22 cellular contexts compared by ENCODE assay signal in genomic region chr13:100433475-100433874, GRCh38.
DNase-seq lines count a peak whose midpoint lies in the region; ATAC-seq, FAIRE-seq and TF ChIP-seq lines count a peak whose summit lies in the region.
"Had no signal": no experiment of that assay in that cellular context is flagged by ENCODE, and none has a peak within 500 bp of the region (broad histone marks: within the 10 kb centered on the region; RNA-seq: fewer than 3 reads in every experiment).

No MANE protein-coding gene starts in this region.

- peak overlapping the region; percentile 51 for H3K4me3 Mint-ChIP-seq in T-helper 1 cell treated with Interleukin-12 subunit alpha and Interleukin-12 subunit beta and Interleukin-4 antibody, amounts not matched to agents 30 μg/mL and 1 μg/mL, for 36 hours
- peak overlapping the region; percentile 1 for H3K4me3 Mint-ChIP-seq in activated T-helper 1 cell treated with anti-CD3 and anti-CD28 coated beads, Interleukin-12 subunit alpha, Interleukin-12 subunit beta, Interleukin-2, Interleukin-4 antibody, amounts not matched to agents 30 ng/mL and 10 ng/mL and 1 ng/mL, durations not matched to agents 14 hours and 24 hours and 36 hours
- H3K4me3 Mint-ChIP-seq: B cell; memory B cell; nephron; stimulated activated naive CD8-positive, alpha-beta T cell treated with anti-CD3 and anti-CD28 coated beads, Interleukin-15, Interleukin-2, amounts not matched to agents 100 ng/mL and 50 ng/mL, for 24 hours; WTC11 had no signal

- H3K9me3 Mint-ChIP-seq in T-helper 1 cell treated with Interleukin-12 subunit alpha and Interleukin-12 subunit beta and Interleukin-4 antibody, amounts not matched to agents 30 μg/mL and 1 μg/mL, for 36 hours: peaks cover 18% of the 10 kb centered on the region
- H3K9me3 Mint-ChIP-seq in activated T-helper 1 cell treated with anti-CD3 and anti-CD28 coated beads, Interleukin-12 subunit alpha, Interleukin-12 subunit beta, Interleukin-2, Interleukin-4 antibody, amounts not matched to agents 30 ng/mL and 10 ng/mL and 1 ng/mL, durations not matched to agents 14 hours and 24 hours and 36 hours: peaks cover 25% of the 10 kb centered on the region
- H3K9me3 Mint-ChIP-seq: nephron had no signal

- H3K27ac ChIP-seq in vagina: no peak overlapping the region
- H3K27ac ChIP-seq in kidney (ENCODE audit: low read depth in 2 of 2, low read length in 2 of 2): no peak overlapping the region
- H3K27ac ChIP-seq: 22Rv1, upper lobe of left lung had no signal

- TF ChIP-seq POLR2A in vagina (IDR thresholded peaks at IDR 0.05): no peak
- TF ChIP-seq POLR2A in erythroblast (IDR thresholded peaks at IDR 0.05; ENCODE audit: low read length): no peak

- no peaks in the 10 kb centered on the region for H3K27me3 Mint-ChIP-seq in T-helper 1 cell treated with Interleukin-12 subunit alpha and Interleukin-12 subunit beta and Interleukin-4 antibody, amounts not matched to agents 30 μg/mL and 1 μg/mL, for 36 hours (ENCODE audit: low read depth)
- no peaks in the 10 kb centered on the region for H3K27me3 Mint-ChIP-seq in activated T-helper 1 cell treated with anti-CD3 and anti-CD28 coated beads, Interleukin-12 subunit alpha, Interleukin-12 subunit beta, Interleukin-2, Interleukin-4 antibody, amounts not matched to agents 30 ng/mL and 10 ng/mL and 1 ng/mL, durations not matched to agents 14 hours and 24 hours and 36 hours (ENCODE audit: insufficient read depth)
- H3K27me3 Mint-ChIP-seq: B cell; memory B cell; stimulated activated naive CD8-positive, alpha-beta T cell treated with anti-CD3 and anti-CD28 coated beads, Interleukin-15, Interleukin-2, amounts not matched to agents 100 ng/mL and 50 ng/mL, for 24 hours had no signal

- H3K9me3 ChIP-seq in mucosa of descending colon (no peaks in the 10 kb centered on the region), vagina (no peaks in the 10 kb centered on the region), kidney (ENCODE audit: control insufficient read depth in 1 of 2, low read length in 2 of 2) (no peaks in the 10 kb centered on the region)
- H3K9me3 ChIP-seq: upper lobe of left lung had no signal

- H3K36me3 ChIP-seq in mucosa of descending colon (ENCODE audit: low read depth) (no peaks in the 10 kb centered on the region), vagina (no peaks in the 10 kb centered on the region), kidney (ENCODE audit: control insufficient read depth in 1 of 2, insufficient read depth in 2 of 2, low read length in 2 of 2) (no peaks in the 10 kb centered on the region)

- intact Hi-C loops in activated T-helper 1 cell treated with anti-CD3 and anti-CD28 coated beads, Interleukin-12 subunit alpha, Interleukin-12 subunit beta, Interleukin-2, Interleukin-4 antibody, amounts not matched to agents 30 ng/mL and 10 ng/mL and 1 ng/mL, durations not matched to agents 14 hours and 24 hours and 36 hours (cut with micrococcal nuclease): loop anchor here (2.0 to 5.0 kb wide), 3 partner anchors 66 to 91 kb away; no protein-coding TSS in a partner anchor
- intact Hi-C loops in mucosa of descending colon (cut with DNase I, micrococcal nuclease) (no loop called here), vagina (cut with DNase I) (no loop called here), kidney (cut with DNase I) (no loop called here)

- ATAC-seq in HG02884 (IDR thresholded peaks at IDR 0.05; ENCODE audit: unreplicated experiment) (peak; percentile 34), mucosa of descending colon (peak; percentile 39)
- ATAC-seq: WTC11 had no signal

- H3K27me3 ChIP-seq in vagina: no peaks in the 10 kb centered on the region
- H3K27me3 ChIP-seq: upper lobe of left lung had no signal

- TF ChIP-seq CTCF in mucosa of descending colon (IDR thresholded peaks at IDR 0.05): no peak
- no peak for TF ChIP-seq CTCF in vagina (IDR thresholded peaks at IDR 0.05)
- no peak for TF ChIP-seq CTCF in kidney (IDR thresholded peaks at IDR 0.05; ENCODE audit: borderline replicate concordance, extremely low read depth, insufficient read depth)

- peaks cover 35% of the 10 kb centered on the region for H3K36me3 Mint-ChIP-seq in T-helper 1 cell treated with Interleukin-12 subunit alpha and Interleukin-12 subunit beta and Interleukin-4 antibody, amounts not matched to agents 30 μg/mL and 1 μg/mL, for 36 hours (ENCODE audit: low read depth)
- H3K36me3 Mint-ChIP-seq in activated T-helper 1 cell treated with anti-CD3 and anti-CD28 coated beads, Interleukin-12 subunit alpha, Interleukin-12 subunit beta, Interleukin-2, Interleukin-4 antibody, amounts not matched to agents 30 ng/mL and 10 ng/mL and 1 ng/mL, durations not matched to agents 14 hours and 24 hours and 36 hours (ENCODE audit: low read depth): peaks cover 28% of the 10 kb centered on the region

- H3K4me1 ChIP-seq in mucosa of descending colon (ENCODE audit: low read depth) (no peaks in the 10 kb centered on the region), vagina (no peaks in the 10 kb centered on the region), kidney (ENCODE audit: control insufficient read depth in 1 of 2, insufficient read depth in 1 of 2, low read depth in 1 of 2, low read length in 2 of 2) (no peaks in the 10 kb centered on the region)
- H3K4me1 ChIP-seq: upper lobe of left lung had no signal

- H3K4me3 ChIP-seq in mucosa of descending colon (no peak overlapping the region), vagina (no peak overlapping the region), kidney (ENCODE audit: low read length in 2 of 2) (no peak overlapping the region)
- H3K4me3 ChIP-seq: upper lobe of left lung had no signal

- FAIRE-seq in kidney (lab: Jason Lieb, UNC): no peak

- H3K27ac Mint-ChIP-seq in T-helper 1 cell treated with Interleukin-12 subunit alpha and Interleukin-12 subunit beta and Interleukin-4 antibody, amounts not matched to agents 30 μg/mL and 1 μg/mL, for 36 hours: peak overlapping the region; percentile 74
- peak overlapping the region; percentile 56 for H3K27ac Mint-ChIP-seq in activated T-helper 1 cell treated with anti-CD3 and anti-CD28 coated beads, Interleukin-12 subunit alpha, Interleukin-12 subunit beta, Interleukin-2, Interleukin-4 antibody, amounts not matched to agents 30 ng/mL and 10 ng/mL and 1 ng/mL, durations not matched to agents 14 hours and 24 hours and 36 hours
- H3K27ac Mint-ChIP-seq: B cell, memory B cell, nephron, WTC11 had no signal

- no peak for DNase-seq in T-helper 1 cell
- no peak for DNase-seq in activated T-helper 1 cell treated with anti-CD3 and anti-CD28 coated beads, Interleukin-12 subunit alpha, Interleukin-12 subunit beta, Interleukin-2, Interleukin-4 antibody, amounts not matched to agents 30 ng/mL and 10 ng/mL and 1 ng/mL, durations not matched to agents 14 hours and 24 hours and 36 hours (ENCODE audit: low spot score)
- DNase-seq in mucosa of descending colon: no peak
- DNase-seq in vagina (ENCODE audit: extremely low spot score in 2 of 2): no peak
- no peak for DNase-seq in kidney
- DNase-seq in erythroblast (lab: John Stamatoyannopoulos, UW): no peak
- DNase-seq: activated CD8-positive, alpha-beta memory T cell treated with anti-CD3 and anti-CD28 coated beads for 24 hours; cortex of kidney; foreskin melanocyte; hypothalamus; NCI-H1436; NCI-H526; SHP77 treated with DMSO at 0.1 percent for 48 hours; upper lobe of left lung had no signal

- H3K9ac ChIP-seq in kidney (ENCODE audit: low read length in 2 of 2): no peak overlapping the region

- peaks cover 44% of the 10 kb centered on the region for H3K4me1 Mint-ChIP-seq in T-helper 1 cell treated with Interleukin-12 subunit alpha and Interleukin-12 subunit beta and Interleukin-4 antibody, amounts not matched to agents 30 μg/mL and 1 μg/mL, for 36 hours (ENCODE audit: low read depth)
- peaks cover 55% of the 10 kb centered on the region for H3K4me1 Mint-ChIP-seq in activated T-helper 1 cell treated with anti-CD3 and anti-CD28 coated beads, Interleukin-12 subunit alpha, Interleukin-12 subunit beta, Interleukin-2, Interleukin-4 antibody, amounts not matched to agents 30 ng/mL and 10 ng/mL and 1 ng/mL, durations not matched to agents 14 hours and 24 hours and 36 hours (ENCODE audit: low read depth)
- H3K4me1 Mint-ChIP-seq: B cell, memory B cell had no signal
